ENCODE assay signal across 8 cellular contexts in the genomic region with DNA sequence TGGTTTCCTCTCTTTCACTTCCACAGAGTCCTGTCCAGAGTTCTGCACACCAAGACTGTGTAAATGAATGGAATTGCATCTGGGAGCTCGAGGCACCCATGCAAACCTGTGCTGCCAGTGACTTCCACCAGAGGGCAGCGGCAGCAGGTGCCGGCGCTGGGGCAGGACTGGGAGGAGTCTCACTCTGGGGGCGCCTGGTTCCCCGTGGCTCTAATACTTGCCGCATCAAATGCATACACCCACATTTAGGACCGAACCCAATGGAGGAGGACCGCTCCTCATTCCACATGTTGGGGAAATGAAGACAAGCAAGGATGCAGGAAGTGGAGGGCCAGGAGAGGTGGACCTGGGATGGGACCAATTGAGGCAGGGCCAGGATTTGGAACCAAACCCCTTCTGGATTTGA. TPM values are rescaled to one million over a fixed set of nuclear protein-coding genes. Genes with fewer than 3 reads are reported as not detected.
DNase-seq lines count a peak whose midpoint lies in the region; ATAC-seq and TF ChIP-seq lines count a peak whose summit lies in the region.

No MANE protein-coding gene starts in this region.

- no peak overlapping the region for H3K4me2 ChIP-seq in OCI-LY1 (ENCODE audit: low read length)

- no peaks in the 10 kb centered on the region for H3F3A ChIP-seq in OCI-LY1 (ENCODE audit: insufficient read depth, low read length)

- no peaks in the 10 kb centered on the region; the same call in 1 of the 2 replicates for H3K36me3 ChIP-seq in OCI-LY1 (ENCODE audit: insufficient read depth, low read length)

- peaks cover 8% of the 10 kb centered on the region for H3K4me1 ChIP-seq in OCI-LY1 (ENCODE audit: insufficient read depth, low read length, severe bottlenecking)

- intact Hi-C loops in posterior vena cava (cut with DNase I), result no loop called here

- H3K36me3 Mint-ChIP-seq in activated T-cell treated with anti-CD3 and anti-CD28 coated beads, Interleukin-2, amount 50 U/mL, for 24 hours (ENCODE audit: low read depth), result peaks cover 39% of the 10 kb centered on the region

- H2AFZ ChIP-seq in OCI-LY1 (ENCODE audit: low read length), result no peak overlapping the region

- H3K4me3 ChIP-seq in OCI-LY1 (ENCODE audit: low read depth, low read length, poor library complexity, severe bottlenecking) (no peak overlapping the region), fibroblast of pulmonary artery (replicated peaks; ENCODE audit: low read depth, low read length) (no peak overlapping the region)

- no peaks in the 10 kb centered on the region for H4K20me1 ChIP-seq in OCI-LY1 (ENCODE audit: insufficient read depth, low read length)

- peaks cover 17% of the 10 kb centered on the region for H3K27me3 ChIP-seq in OCI-LY1 (ENCODE audit: insufficient read depth, low read length)

- peaks cover 4% of the 10 kb centered on the region for H3K9me3 Mint-ChIP-seq in activated T-cell treated with anti-CD3 and anti-CD28 coated beads, Interleukin-2, amount 50 U/mL, for 24 hours

- H3K27ac Mint-ChIP-seq in activated T-cell treated with anti-CD3 and anti-CD28 coated beads, Interleukin-2, amount 50 U/mL, for 24 hours, result peak overlapping the region; percentile 98

- no peak overlapping the region for H3K27ac ChIP-seq in OCI-LY1 (ENCODE audit: low read depth, low read length, poor library complexity, severe bottlenecking)

- ATAC-seq in GM21367 (IDR thresholded peaks at IDR 0.05; ENCODE audit: unreplicated experiment) (peak; percentile 47), GM21390 (IDR thresholded peaks at IDR 0.05; ENCODE audit: unreplicated experiment) (no peak)

- H3K27me3 Mint-ChIP-seq in activated T-cell treated with anti-CD3 and anti-CD28 coated beads, Interleukin-2, amount 50 U/mL, for 24 hours, result no peaks in the 10 kb centered on the region

- H3K9me3 ChIP-seq in OCI-LY1 (ENCODE audit: low read length), result no peaks in the 10 kb centered on the region; the same call in 1 of the 2 replicates

- DNase-seq in AML-193 (lab: John Stamatoyannopoulos, UW), result peak; percentile 25 to 43
- peak; percentile 89 for DNase-seq in activated T-cell treated with anti-CD3 and anti-CD28 coated beads, Interleukin-2, amount 50 U/mL, for 24 hours
- peak; percentile 48 for DNase-seq in fibroblast of pulmonary artery (ENCODE audit: low read depth)
- DNase-seq in posterior vena cava (ENCODE audit: low spot score), result peak; percentile 87
- no peak for DNase-seq in DMS79 treated with DMSO at 0.1 percent for 48 hours (lab: John Stamatoyannopoulos, UW)

- H3K4me1 Mint-ChIP-seq in activated T-cell treated with anti-CD3 and anti-CD28 coated beads, Interleukin-2, amount 50 U/mL, for 24 hours (ENCODE audit: low read depth), result peaks cover 26% of the 10 kb centered on the region

- H3K9me2 ChIP-seq in OCI-LY1 (ENCODE audit: low read depth, low read length), result no peaks in the 10 kb centered on the region

- H3K4me3 Mint-ChIP-seq in activated T-cell treated with anti-CD3 and anti-CD28 coated beads, Interleukin-2, amount 50 U/mL, for 24 hours, result peak overlapping the region; percentile 88

- H3K9ac ChIP-seq in OCI-LY1 (ENCODE audit: low read length), result no peak overlapping the region

- H3K79me2 ChIP-seq in OCI-LY1 (ENCODE audit: insufficient read depth, low read length), result no peaks in the 10 kb centered on the region

- peak; percentile 97 for TF ChIP-seq CTCF in OCI-LY1 (IDR thresholded peaks at IDR 0.05; ENCODE audit: low read length)
- TF ChIP-seq CTCF in fibroblast of pulmonary artery (IDR thresholded peaks at IDR 0.05; ENCODE audit: low read length, missing control alignments), result peak; percentile 87

RNA-seq across cellular contexts. Expression of a gene that starts 1.1 kb away (rescaled TPM):
- under 1 TPM; 0.43 to 0.93 TPM for total RNA-seq in posterior vena cava

RNA-seq across cellular contexts. Expression of a gene that starts 18.4 kb away (rescaled TPM):
- 10 to 100 TPM; 27.4 to 29.3 TPM for total RNA-seq in posterior vena cava

RNA-seq across cellular contexts. Expression of a gene that starts 46.1 kb away (rescaled TPM):
- total RNA-seq in posterior vena cava, result 1 to 10 TPM; 5.4 to 7.7 TPM

RNA-seq across cellular contexts. Expression of a gene that starts 56.4 kb away (rescaled TPM):
- total RNA-seq in posterior vena cava, result 100 to 1,000 TPM; 118 to 125 TPM
